In genomic region chr15:42511010-42511396, GRCh38 we compare ENCODE assay signal across 11 cellular contexts. TPM values are rescaled to one million over a fixed set of nuclear protein-coding genes. Genes with fewer than 3 reads are reported as not detected.
DNase-seq lines count a peak whose midpoint lies in the region; ATAC-seq and FAIRE-seq lines count a peak whose summit lies in the region.
"Had no signal": no experiment of that assay in that cellular context is flagged by ENCODE, and none has a peak within 500 bp of the region (broad histone marks: within the 10 kb centered on the region; RNA-seq: fewer than 3 reads in every experiment).

No MANE protein-coding gene starts in this region.

- no peaks in the 10 kb centered on the region for H3K27me3 Mint-ChIP-seq in dendritic cell treated with granulocyte-macrophage colony-stimulating factor and Interleukin-4, amounts not matched to agents 40 ng/mL and 50 ng/mL, for 4 days
- no peaks in the 10 kb centered on the region for H3K27me3 Mint-ChIP-seq in naive B cell
- H3K27me3 Mint-ChIP-seq: naive thymus-derived CD8-positive, alpha-beta T cell had no signal

- DNase-seq in AML-193 (lab: John Stamatoyannopoulos, UW) (peak; percentile 57 to 71), MV-4-11 (lab: John Stamatoyannopoulos, UW) (peak; percentile 64), naive B cell (no peak), left colon (no peak), cerebellar nuclear complex (lab: John Stamatoyannopoulos, UW) (no peak), HTR-8/SVneo (ENCODE audit: insufficient read length, low spot score) (no peak), NCI-H524 treated with DMSO at 0.1 percent for 48 hours (lab: John Stamatoyannopoulos, UW) (no peak)
- DNase-seq: naive thymus-derived CD8-positive, alpha-beta T cell; NCI-H526; T-helper 9 cell had no signal

- no peak for FAIRE-seq in HTR-8/SVneo (lab: Jason Lieb, UNC)

- peaks cover 68% of the 10 kb centered on the region for H3K36me3 Mint-ChIP-seq in dendritic cell treated with granulocyte-macrophage colony-stimulating factor and Interleukin-4, amounts not matched to agents 40 ng/mL and 50 ng/mL, for 4 days (ENCODE audit: low read depth)
- peaks cover 10 to 23% of the 10 kb centered on the region in 2 donors for H3K36me3 Mint-ChIP-seq in naive B cell

- H3K9me3 Mint-ChIP-seq in dendritic cell treated with granulocyte-macrophage colony-stimulating factor and Interleukin-4, amounts not matched to agents 40 ng/mL and 50 ng/mL, for 4 days, result no peaks in the 10 kb centered on the region
- H3K9me3 Mint-ChIP-seq in naive B cell, result no peaks in the 10 kb centered on the region
- H3K9me3 Mint-ChIP-seq: naive thymus-derived CD8-positive, alpha-beta T cell had no signal

- intact Hi-C loops in dendritic cell treated with granulocyte-macrophage colony-stimulating factor and Interleukin-4, amounts not matched to agents 40 ng/mL and 50 ng/mL, for 4 days (cut with micrococcal nuclease), result no loop called here
- intact Hi-C loops in left colon (cut with DNase I, micrococcal nuclease), result no loop called here

- peak overlapping the region; percentile 61 for H3K4me3 Mint-ChIP-seq in dendritic cell treated with granulocyte-macrophage colony-stimulating factor and Interleukin-4, amounts not matched to agents 40 ng/mL and 50 ng/mL, for 4 days
- peak overlapping the region in 2 of 8 donors; percentile 11 to 42 for H3K4me3 Mint-ChIP-seq in naive B cell

- H3K4me1 Mint-ChIP-seq in dendritic cell treated with granulocyte-macrophage colony-stimulating factor and Interleukin-4, amounts not matched to agents 40 ng/mL and 50 ng/mL, for 4 days (ENCODE audit: low read depth), result peaks cover 35% of the 10 kb centered on the region
- peaks cover 17 to 38% (median 34%) of the 10 kb centered on the region in 3 donors for H3K4me1 Mint-ChIP-seq in naive B cell

- H3K27ac Mint-ChIP-seq in dendritic cell treated with granulocyte-macrophage colony-stimulating factor and Interleukin-4, amounts not matched to agents 40 ng/mL and 50 ng/mL, for 4 days, result peak overlapping the region; percentile 53
- peak overlapping the region in 4 of 6 donors; percentile 56 to 78 (median 70) for H3K27ac Mint-ChIP-seq in naive B cell

- no peak for ATAC-seq in naive B cell (ENCODE audit: low read depth in 2 of 2)
- ATAC-seq in left colon, result no peak
- ATAC-seq: naive thymus-derived CD8-positive, alpha-beta T cell had no signal

RNA-seq across cellular contexts. Expression of gene SNAP23, which starts 15.6 kb away (rescaled TPM):
- 100 to 1,000 TPM; 156 to 209 (median 175) TPM for polyA plus RNA-seq in naive B cell (ENCODE audit: low read depth in 6 of 6)
- total RNA-seq in left colon, result 10 to 100 TPM; 62.4 to 97.3 TPM

RNA-seq across cellular contexts. Expression of gene ZNF106, which starts 20.1 kb away (rescaled TPM):
- 10 to 100 TPM; 24.1 to 87.1 (median 52.0) TPM for polyA plus RNA-seq in naive B cell (ENCODE audit: low read depth in 6 of 6)
- 10 to 100 TPM; 32.8 to 48.6 TPM for total RNA-seq in left colon

RNA-seq across cellular contexts. Expression of gene LRRC57, which starts 37.6 kb away (rescaled TPM):
- polyA plus RNA-seq in naive B cell (ENCODE audit: low read depth in 6 of 6), result 1 to 10 TPM in 5 of 6 donors, under 1 TPM in 1; 0.06 to 8.1 (median 7.0) TPM
- 10 to 100 TPM; 27.4 to 32.2 TPM for total RNA-seq in left colon

RNA-seq across cellular contexts. Expression of gene HAUS2, which starts 37.6 kb away (rescaled TPM):
- polyA plus RNA-seq in naive B cell (ENCODE audit: low read depth in 6 of 6), result 10 to 100 TPM; 13.1 to 32.8 (median 22.3) TPM
- 10 to 100 TPM; 10.5 to 13.2 TPM for total RNA-seq in left colon

Comparison
In these comparisons a context has a peak if more than half of its experiments do, and no peak if none do; other contexts are left out.
1. DNase-seq: peak in AML-193 (2 of 2) and MV-4-11 (single experiment); none in naive B cell (single experiment), left colon (0 of 2), cerebellar nuclear complex (0 of 2), HTR-8/SVneo (single experiment) and NCI-H524 treated with DMSO at 0.1 percent for 48 hours (single experiment).